Comparison of ENCODE assay signal across 1 cellular context in genomic region chr20:10367921-10368701, GRCh38.
TF ChIP-seq lines count a peak whose summit lies in the region.

No MANE protein-coding gene starts in this region.

TF ChIP-seq in HepG2, 621 proteins besides CTCF, POLR2A, EP300 and RAD21 (continued from another document and continues in another):
- peak; percentile 98 for TF ChIP-seq ARID5B (CRISPR knock-in tag; IDR thresholded peaks at IDR 0.05)
- no peak for TF ChIP-seq GLMP (CRISPR knock-in tag; IDR thresholded peaks at IDR 0.05; ENCODE audit: borderline replicate concordance)
- TF ChIP-seq BCL6 (CRISPR knock-in tag; IDR thresholded peaks at IDR 0.05) = peak; percentile 98
- TF ChIP-seq ZNF749 (CRISPR knock-in tag; IDR thresholded peaks at IDR 0.05; ENCODE audit: borderline replicate concordance) = no peak
- peak; percentile 75 for TF ChIP-seq THAP11 (CRISPR knock-in tag; IDR thresholded peaks at IDR 0.05)
- no peak for TF ChIP-seq NFYB (CRISPR knock-in tag; IDR thresholded peaks at IDR 0.05)
- peak; percentile 87 for TF ChIP-seq CEBPG (CRISPR knock-in tag; IDR thresholded peaks at IDR 0.05)
- peak; percentile 81; the same call in 1 of the 2 replicates for TF ChIP-seq REPIN1 (CRISPR knock-in tag; IDR thresholded peaks at IDR 0.05; ENCODE audit: borderline replicate concordance, low read depth)
- no peak for TF ChIP-seq ZNF570 (CRISPR knock-in tag; IDR thresholded peaks at IDR 0.05; ENCODE audit: borderline replicate concordance)
- TF ChIP-seq ZNF343 (CRISPR knock-in tag; IDR thresholded peaks at IDR 0.05) = no peak
- peak; percentile 84 for TF ChIP-seq SAP130 (CRISPR knock-in tag; IDR thresholded peaks at IDR 0.05; ENCODE audit: low read depth)
- no peak for TF ChIP-seq DR1 (CRISPR knock-in tag; IDR thresholded peaks at IDR 0.05)
- TF ChIP-seq ZNF784 (CRISPR knock-in tag; IDR thresholded peaks at IDR 0.05; ENCODE audit: borderline replicate concordance) = peak; percentile 58; the same call in 1 of the 2 replicates
- TF ChIP-seq SKIL (CRISPR knock-in tag; IDR thresholded peaks at IDR 0.05; ENCODE audit: borderline replicate concordance) = peak; percentile 90
- TF ChIP-seq SRSF1 (optimal IDR thresholded peaks at IDR 0.05; ENCODE audit: low read depth, low read length) = no peak
- TF ChIP-seq BRD4 (CRISPR knock-in tag; IDR thresholded peaks at IDR 0.05) = peak; percentile 79; the same call in 1 of the 2 replicates
- no peak for TF ChIP-seq ZNF142 (CRISPR knock-in tag; IDR thresholded peaks at IDR 0.05)
- no peak for TF ChIP-seq ZNF691 (CRISPR knock-in tag; IDR thresholded peaks at IDR 0.05; ENCODE audit: borderline replicate concordance, low read depth)
- TF ChIP-seq ZNF354B (CRISPR knock-in tag; IDR thresholded peaks at IDR 0.05) = 0 out of 2 replicates have a peak, but pooled peaks have one; percentile 42
- peak; percentile 86 for TF ChIP-seq HOMEZ (CRISPR knock-in tag; IDR thresholded peaks at IDR 0.05; ENCODE audit: low read depth)
- TF ChIP-seq ZNF143 (CRISPR knock-in tag; IDR thresholded peaks at IDR 0.05) = no peak
- TF ChIP-seq ZBTB42 (CRISPR knock-in tag; IDR thresholded peaks at IDR 0.05) = no peak
- peak; percentile 91; the same call in 1 of the 2 replicates for TF ChIP-seq ZKSCAN8 (CRISPR knock-in tag; IDR thresholded peaks at IDR 0.05; ENCODE audit: borderline replicate concordance)
- peak; percentile 26; the same call in 1 of the 2 replicates for TF ChIP-seq GMEB1 (CRISPR knock-in tag; IDR thresholded peaks at IDR 0.05; ENCODE audit: borderline replicate concordance)
- TF ChIP-seq ZNF280D (CRISPR knock-in tag; IDR thresholded peaks at IDR 0.05) = peak; percentile 1; the same call in 1 of the 2 replicates
- no peak for TF ChIP-seq ZBTB46 (CRISPR knock-in tag; IDR thresholded peaks at IDR 0.05; ENCODE audit: borderline replicate concordance)
- no peak for TF ChIP-seq ZNF24 (IDR thresholded peaks at IDR 0.05)
